1 cellular context compared by ENCODE assay signal in the genomic region with DNA sequence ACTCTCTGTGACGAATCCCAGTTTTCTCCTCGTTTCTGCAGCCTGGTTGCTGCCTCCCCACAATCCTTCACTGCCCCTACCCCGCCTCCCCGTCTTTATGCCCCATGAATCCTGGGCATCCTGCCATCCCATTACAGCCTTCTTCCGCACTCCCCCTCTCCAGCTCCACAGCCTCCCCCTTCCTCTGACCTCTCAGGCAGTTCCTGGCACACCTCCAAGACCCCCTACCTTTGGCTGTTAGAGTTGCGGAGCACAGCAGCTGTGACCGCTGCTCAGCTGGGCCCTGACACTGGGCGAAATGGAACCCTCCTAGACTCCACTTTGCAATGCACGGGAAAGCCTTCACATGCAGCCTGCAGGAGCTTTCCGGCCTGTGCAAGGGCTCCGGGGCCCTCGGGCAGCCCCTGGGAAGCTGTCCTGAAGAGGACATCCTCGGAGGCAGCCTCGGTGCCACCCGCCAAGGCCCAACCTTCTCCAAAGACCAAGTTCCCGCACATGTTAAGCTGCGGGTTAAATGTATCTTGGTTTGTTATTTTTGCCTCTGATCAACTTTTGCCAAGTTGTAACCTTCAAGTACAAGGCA.
TF ChIP-seq lines count a peak whose summit lies in the region.

No MANE protein-coding gene starts in this region.

TF ChIP-seq in GM23338, 12 proteins besides CTCF, POLR2A, EP300 and RAD21 (continued from another document):
- TF ChIP-seq ZNF462 (CRISPR knock-in tag; IDR thresholded peaks at IDR 0.05): no peak
